In the genomic region with DNA sequence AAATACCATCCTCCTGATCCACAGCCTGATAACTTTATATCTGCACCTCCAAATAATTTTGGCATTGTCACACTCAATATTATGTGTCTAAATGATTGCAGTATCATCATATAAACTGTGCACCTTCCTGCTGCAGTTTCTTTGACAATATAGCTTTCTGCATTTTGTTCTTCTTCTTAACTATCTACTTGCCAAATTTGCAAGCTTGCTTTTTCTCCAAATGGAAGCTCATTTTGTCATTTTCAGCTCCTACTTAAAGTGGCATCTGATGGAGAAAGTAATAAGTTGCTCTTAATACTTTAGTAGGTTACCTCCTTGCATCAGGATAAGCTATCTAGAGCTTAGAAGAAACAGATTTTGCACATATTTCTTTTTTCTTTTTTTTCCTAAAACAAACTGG, we compare ENCODE assay signal across 11 cellular contexts.
"Had no signal": no experiment of that assay in that cellular context is flagged by ENCODE, and none has a peak within 500 bp of the region (broad histone marks: within the 10 kb centered on the region; RNA-seq: fewer than 3 reads in every experiment).

No MANE protein-coding gene starts in this region.

- ATAC-seq: GM23338, HCT116 had no signal

- H3K9ac ChIP-seq: GM23248 had no signal

- H3K4me3 ChIP-seq: GM23248, GM23338, HAP-1 had no signal

- FAIRE-seq: H1, H54 had no signal

- H3K9me3 ChIP-seq: HAP-1 had no signal

- DNase-seq: GM23248, GOT3, H7, H9, HCEC 1CT, HFFc6 had no signal

- H3K36me3 ChIP-seq: HAP-1 had no signal

- H2AFZ ChIP-seq: GM23248, GM23338 had no signal

- H3K4me1 ChIP-seq: HAP-1 had no signal

- H3K4me2 ChIP-seq: GM23338 had no signal

- H3K27ac ChIP-seq: GM23248 had no signal
